31 cellular contexts compared by ENCODE assay signal in genomic region chr1:71269823-71270222, GRCh38.
DNase-seq lines count a peak whose midpoint lies in the region; ATAC-seq, FAIRE-seq and TF ChIP-seq lines count a peak whose summit lies in the region.
"Had no signal": no experiment of that assay in that cellular context is flagged by ENCODE, and none has a peak within 500 bp of the region (broad histone marks: within the 10 kb centered on the region; RNA-seq: fewer than 3 reads in every experiment).

No MANE protein-coding gene starts in this region.

- H3K4me3 ChIP-seq in K562 = no peak overlapping the region
- H3K4me3 ChIP-seq: spleen had no signal

- no peaks in the 10 kb centered on the region for H3K36me3 ChIP-seq in K562 (ENCODE audit: control insufficient read depth, insufficient read depth, low read length)
- H3K36me3 ChIP-seq: spleen had no signal

- H2AFZ ChIP-seq in K562 (ENCODE audit: low read depth, low read length) = no peak overlapping the region

- no peak for TF ChIP-seq RAD21 in K562 (CRISPR knock-in tag; conservative IDR thresholded peaks at IDR 0.05 in 1 of 2, IDR thresholded peaks at IDR 0.05 in 1 of 2)

- H3K27me3 ChIP-seq in K562 (ENCODE audit: control insufficient read depth in 2 of 2, insufficient read depth in 2 of 2, low read length in 2 of 2) = no peaks in the 10 kb centered on the region
- H3K27me3 ChIP-seq: spleen had no signal

- peaks cover 60% of the 10 kb centered on the region for H3K4me1 Mint-ChIP-seq in nephron progenitor cell
- H3K4me1 Mint-ChIP-seq in activated naive CD8-positive, alpha-beta T cell treated with anti-CD3 and anti-CD28 coated beads, Interleukin-2, amount 50 U/mL, for 24 hours = no peaks in the 10 kb centered on the region
- H3K4me1 Mint-ChIP-seq: activated naive CD8-positive, alpha-beta T cell treated with anti-CD3 and anti-CD28 coated beads, Interleukin-2, amount 10 ng/mL, durations not matched to agents 7 days and 5 days; natural killer cell; stimulated activated effector memory CD8-positive, alpha-beta T cell treated with anti-CD3 and anti-CD28 coated beads, Interleukin-12 subunit alpha, Interleukin-12 subunit beta, amount 100 ng/mL, for 72 hours had no signal

- no peaks in the 10 kb centered on the region for H3K36me3 Mint-ChIP-seq in nephron progenitor cell (ENCODE audit: low read depth)
- H3K36me3 Mint-ChIP-seq in activated naive CD8-positive, alpha-beta T cell treated with anti-CD3 and anti-CD28 coated beads, Interleukin-2, amount 50 U/mL, for 24 hours (ENCODE audit: low read depth) = no peaks in the 10 kb centered on the region
- H3K36me3 Mint-ChIP-seq: activated naive CD8-positive, alpha-beta T cell treated with anti-CD3 and anti-CD28 coated beads, Interleukin-2, amount 10 ng/mL, durations not matched to agents 7 days and 5 days; natural killer cell; stimulated activated effector memory CD8-positive, alpha-beta T cell treated with anti-CD3 and anti-CD28 coated beads, Interleukin-12 subunit alpha, Interleukin-12 subunit beta, amount 100 ng/mL, for 72 hours; WTC11 had no signal

- no peak overlapping the region for H3K27ac ChIP-seq in K562 (ENCODE audit: extremely low read depth, low read depth, low read length)
- H3K27ac ChIP-seq: epithelial cell of prostate, spleen had no signal

- no peak overlapping the region for H3K4me2 ChIP-seq in K562 (ENCODE audit: insufficient read depth, low read length)

- H3K9ac ChIP-seq in K562 (ENCODE audit: insufficient read depth in 1 of 2, low read depth in 2 of 2, low read length in 2 of 2) = no peak overlapping the region

- no peaks in the 10 kb centered on the region for H3K9me3 Mint-ChIP-seq in nephron progenitor cell
- peaks cover 9% of the 10 kb centered on the region for H3K9me3 Mint-ChIP-seq in activated naive CD8-positive, alpha-beta T cell treated with anti-CD3 and anti-CD28 coated beads, Interleukin-2, amount 50 U/mL, for 24 hours
- H3K9me3 Mint-ChIP-seq: activated naive CD8-positive, alpha-beta T cell treated with anti-CD3 and anti-CD28 coated beads, Interleukin-2, amount 10 ng/mL, durations not matched to agents 7 days and 5 days; activated T-helper 2 cell treated with anti-CD3 and anti-CD28 coated beads, Interferon-gamma antibody, Interleukin-2, Interleukin-4, amounts not matched to agents 10 μg/mL and 5 μg/mL and 100 μg/mL, durations not matched to agents 14 hours and 24 hours and 36 hours; WTC11 had no signal

- CTCF ChIA-PET in K562 (lab: Yijun Ruan, JAX; ENCODE audit: low intra/inter-chr PET ratio) = no interaction called here

- intact Hi-C loops in K562 (cut with micrococcal nuclease) = no loop called here

- no peaks in the 10 kb centered on the region for H4K20me1 ChIP-seq in K562 (replicated peaks; ENCODE audit: control insufficient read depth, insufficient read depth, low read length)

- whole genome bisulfite sequencing in K562 (ENCODE audit: insufficient coverage, low coverage, missing lambda C conversion rate) = 0% methylated on average over 1 of the region's 1 CpG

- no peaks in the 10 kb centered on the region for H3K9me3 ChIP-seq in K562 (replicated peaks; ENCODE audit: control insufficient read depth, insufficient read depth, low read depth, low read length)
- H3K9me3 ChIP-seq: spleen had no signal

- no peaks in the 10 kb centered on the region for H3K4me1 ChIP-seq in K562 (replicated peaks in 1 of 2; ENCODE audit: control insufficient read depth in 2 of 2, insufficient read depth in 2 of 2, low read length in 2 of 2)
- H3K4me1 ChIP-seq: spleen had no signal

- TF ChIP-seq POLR2A in K562 (conservative IDR thresholded peaks at IDR 0.05) = no peak

- no peak for ATAC-seq in K562
- ATAC-seq in activated naive CD8-positive, alpha-beta T cell treated with anti-CD3 and anti-CD28 coated beads, Interleukin-2, amount 50 U/mL, for 24 hours = no peak
- ATAC-seq: natural killer cell; Panc1; stimulated activated effector memory CD8-positive, alpha-beta T cell treated with anti-CD3 and anti-CD28 coated beads, Interleukin-12 subunit alpha, Interleukin-12 subunit beta, amount 100 ng/mL, for 72 hours; WTC11 had no signal

- no peaks in the 10 kb centered on the region for H3K79me2 ChIP-seq in K562 (ENCODE audit: control insufficient read depth, insufficient read depth, low read length)

- peak; percentile 7 for DNase-seq in GM03348 (ENCODE audit: low spot score)
- DNase-seq in MV-4-11 (lab: John Stamatoyannopoulos, UW) = peak; percentile 61
- no peak for DNase-seq in K562 (ENCODE audit: extremely low read depth in 1 of 4, low spot score in 3 of 4)
- no peak for DNase-seq in nephron progenitor cell
- no peak for DNase-seq in hippocampal formation (lab: John Stamatoyannopoulos, UW)
- DNase-seq in activated effector memory CD4-positive, alpha-beta T cell treated with Interleukin-2 at 50 U/mL for 16 hours = no peak
- no peak for DNase-seq in activated naive CD8-positive, alpha-beta T cell treated with anti-CD3 and anti-CD28 coated beads, Interleukin-2, amount 50 U/mL, for 24 hours
- DNase-seq: activated CD4-positive, alpha-beta T cell treated with anti-CD3 and anti-CD28 coated beads, Interleukin-2, amount 50 U/mL, for 48 hours; activated CD8-positive, alpha-beta memory T cell treated with anti-CD3 and anti-CD28 coated beads, Interleukin-2, amount 50 U/mL, for 4 hours; activated naive CD8-positive, alpha-beta T cell treated with anti-CD3 and anti-CD28 coated beads, Interleukin-2, amount 10 ng/mL, durations not matched to agents 7 days and 5 days; CD4-positive, alpha-beta T cell; cerebellar nuclear complex; DMS 273 treated with DMSO at 0.1 percent for 48 hours; midbrain; natural killer cell; NCI-H2107; NCI-H446; retina; SIG-M5; spleen; stimulated activated CD4-positive, alpha-beta T cell treated with anti-CD3 and anti-CD28 coated beads, Interleukin-2, amount 100 ng/mL, for 48 hours; SW 1271; T1000 had no signal

- no peak for TF ChIP-seq EP300 in K562 (IDR thresholded peaks at IDR 0.05; ENCODE audit: low read length)

- in situ Hi-C loops in K562 (cut with MboI) = no loop called here

- TF ChIP-seq CTCF in K562 (IDR thresholded peaks at IDR 0.05 in 2 of 3, conservative IDR thresholded peaks at IDR 0.05 in 1 of 3; ENCODE audit: insufficient read depth in 2 of 3, low read depth in 1 of 3, low read length in 3 of 3) = no peak
- TF ChIP-seq CTCF in nephron progenitor cell (IDR thresholded peaks at IDR 0.05) = no peak

- no peak overlapping the region for H3K4me3 Mint-ChIP-seq in nephron progenitor cell
- H3K4me3 Mint-ChIP-seq in activated naive CD8-positive, alpha-beta T cell treated with anti-CD3 and anti-CD28 coated beads, Interleukin-2, amount 50 U/mL, for 24 hours = no peak overlapping the region
- H3K4me3 Mint-ChIP-seq: activated naive CD8-positive, alpha-beta T cell treated with anti-CD3 and anti-CD28 coated beads, Interleukin-2, amount 10 ng/mL, durations not matched to agents 7 days and 5 days; CD4-positive, alpha-beta T cell; natural killer cell; stimulated activated effector memory CD8-positive, alpha-beta T cell treated with anti-CD3 and anti-CD28 coated beads, Interleukin-12 subunit alpha, Interleukin-12 subunit beta, amount 100 ng/mL, for 72 hours; WTC11 had no signal

- no TSS peak for BruUV-seq in K562 (replicated peaks; lab: Mats Ljungman, UMichigan)

- H3K9me1 ChIP-seq in K562 (ENCODE audit: control insufficient read depth, insufficient read depth, low read length) = no peaks in the 10 kb centered on the region

- H3K27me3 Mint-ChIP-seq in nephron progenitor cell (ENCODE audit: low read depth, poor library complexity) = peaks cover 3% of the 10 kb centered on the region
- H3K27me3 Mint-ChIP-seq in activated naive CD8-positive, alpha-beta T cell treated with anti-CD3 and anti-CD28 coated beads, Interleukin-2, amount 50 U/mL, for 24 hours = no peaks in the 10 kb centered on the region
- H3K27me3 Mint-ChIP-seq: activated naive CD8-positive, alpha-beta T cell treated with anti-CD3 and anti-CD28 coated beads, Interleukin-2, amount 10 ng/mL, durations not matched to agents 7 days and 5 days; CD4-positive, alpha-beta T cell had no signal

- H3K27ac Mint-ChIP-seq in nephron progenitor cell = peak overlapping the region; percentile 31
- H3K27ac Mint-ChIP-seq in activated naive CD8-positive, alpha-beta T cell treated with anti-CD3 and anti-CD28 coated beads, Interleukin-2, amount 50 U/mL, for 24 hours = no peak overlapping the region
- H3K27ac Mint-ChIP-seq: activated naive CD8-positive, alpha-beta T cell treated with anti-CD3 and anti-CD28 coated beads, Interleukin-2, amount 10 ng/mL, durations not matched to agents 7 days and 5 days; activated T-helper 2 cell treated with anti-CD3 and anti-CD28 coated beads, Interferon-gamma antibody, Interleukin-2, Interleukin-4, amounts not matched to agents 10 μg/mL and 5 μg/mL and 100 μg/mL, durations not matched to agents 14 hours and 24 hours and 36 hours; CD4-positive, alpha-beta T cell; natural killer cell; stimulated activated effector memory CD8-positive, alpha-beta T cell treated with anti-CD3 and anti-CD28 coated beads, Interleukin-12 subunit alpha, Interleukin-12 subunit beta, amount 100 ng/mL, for 72 hours; WTC11 had no signal

- POLR2A ChIA-PET in K562 (lab: Yijun Ruan, JAX) = no interaction called here

- FAIRE-seq in K562 (lab: Jason Lieb, UNC) = no peak
- FAIRE-seq: frontal cortex, H54, islet of Langerhans had no signal

TF ChIP-seq in K562, 482 proteins besides CTCF, POLR2A, EP300 and RAD21:
- TF ChIP-seq NCOA6 (IDR thresholded peaks at IDR 0.05) = no peak
- TF ChIP-seq MAFF (IDR thresholded peaks at IDR 0.05; ENCODE audit: low read length) = 0 out of 2 replicates have a peak, but pooled peaks have one; percentile 7

Comparison
In these comparisons a context has a peak if more than half of its experiments do, and no peak if none do; other contexts are left out.
1. DNase-seq: peak in GM03348 (single experiment) and MV-4-11 (single experiment); none in K562 (0 of 4), nephron progenitor cell (single experiment), hippocampal formation (0 of 2), activated effector memory CD4-positive, alpha-beta T cell treated with Interleukin-2 at 50 U/mL for 16 hours (single experiment) and activated naive CD8-positive, alpha-beta T cell treated with anti-CD3 and anti-CD28 coated beads, Interleukin-2, amount 50 U/mL, for 24 hours (single experiment).